27 cellular contexts compared by ENCODE assay signal in genomic region chr12:15114501-15114900, GRCh38.
"Had no signal": no experiment of that assay in that cellular context is flagged by ENCODE, and none has a peak within 500 bp of the region (broad histone marks: within the 10 kb centered on the region; RNA-seq: fewer than 3 reads in every experiment).

No MANE protein-coding gene starts in this region.

- H3K79me2 ChIP-seq: parathyroid adenoma had no signal

- DNase-seq: hypothalamus; islet precursor cell; left ventricle myocardium inferior; mesendoderm; naive B cell; natural killer cell; nephron progenitor cell; occipital lobe; psoas muscle; right lobe of liver; stimulated activated CD4-positive, alpha-beta T cell treated with anti-CD3 and anti-CD28 coated beads, Interleukin-1b, Interleukin-23, amount 100 ng/mL, for 48 hours; stimulated activated CD4-positive, alpha-beta T cell treated with anti-CD3 and anti-CD28 coated beads, Interleukin-2, amount 100 ng/mL, for 48 hours; stimulated activated CD4-positive, alpha-beta T cell treated with anti-CD3 and anti-CD28 coated beads, Interleukin-4, amount 100 ng/mL, for 4 hours; stimulated activated CD8-positive, alpha-beta memory T cell treated with anti-CD3 and anti-CD28 coated beads, Interleukin-4, amount 100 ng/mL, for 48 hours; stimulated activated naive CD4-positive, alpha-beta T cell treated with Interleukin-2 at 50 U/mL for 16 hours; stimulated activated naive CD8-positive, alpha-beta T cell treated with anti-CD3 and anti-CD28 coated beads, Interleukin-15, amount 100 ng/mL, for 72 hours; substantia nigra; upper lobe of left lung had no signal

- H3K36me3 ChIP-seq: left ventricle myocardium inferior, neural progenitor cell, neutrophil, right atrium auricular region, right lobe of liver, tibial nerve, upper lobe of left lung had no signal

- H3K9me3 Mint-ChIP-seq: mesothelial cell of epicardium; naive B cell; natural killer cell; nephron progenitor cell; stimulated activated memory B cell treated with anti-CD40 and anti-IgM and Interleukin-4, amounts not matched to agents 10 μg/mL and 1 μg/mL and 100 μg/mL, for 72 hours; stimulated activated naive CD8-positive, alpha-beta T cell treated with anti-CD3 and anti-CD28 coated beads, Interleukin-15, amount 100 ng/mL, for 72 hours had no signal

- H3K4me1 Mint-ChIP-seq: naive B cell; natural killer cell; nephron progenitor cell; stimulated activated memory B cell treated with anti-CD40 and anti-IgM and Interleukin-4, amounts not matched to agents 10 μg/mL and 1 μg/mL and 100 μg/mL, for 72 hours; stimulated activated naive CD8-positive, alpha-beta T cell treated with anti-CD3 and anti-CD28 coated beads, Interleukin-15, amount 100 ng/mL, for 72 hours had no signal

- H3K27ac Mint-ChIP-seq: mesothelial cell of epicardium; naive B cell; natural killer cell; nephron progenitor cell; neural progenitor cell; stimulated activated memory B cell treated with anti-CD40 and anti-IgM and Interleukin-4, amounts not matched to agents 10 μg/mL and 1 μg/mL and 100 μg/mL, for 72 hours; stimulated activated naive CD8-positive, alpha-beta T cell treated with anti-CD3 and anti-CD28 coated beads, Interleukin-15, amount 100 ng/mL, for 72 hours had no signal

- H3K4me2 ChIP-seq: neural progenitor cell, smooth muscle cell had no signal

- H3K9me3 ChIP-seq: left ventricle myocardium inferior, neutrophil, psoas muscle, right atrium auricular region, right lobe of liver, tibial nerve, upper lobe of left lung had no signal

- H2AFZ ChIP-seq: neural progenitor cell, parathyroid adenoma had no signal

- H3K27ac ChIP-seq: left ventricle myocardium inferior, neural progenitor cell, neutrophil, parathyroid adenoma, psoas muscle, right atrium auricular region, right lobe of liver, tibial nerve, upper lobe of left lung had no signal

- H3K27me3 ChIP-seq: neural progenitor cell, neutrophil, right atrium auricular region, right lobe of liver, tibial nerve, upper lobe of left lung had no signal

- H3K9ac ChIP-seq: neural progenitor cell, parathyroid adenoma had no signal

- ATAC-seq: natural killer cell; psoas muscle; right lobe of liver; stimulated activated memory B cell treated with anti-CD40 and anti-IgM and Interleukin-4, amounts not matched to agents 10 μg/mL and 1 μg/mL and 100 μg/mL, for 72 hours; stimulated activated naive CD8-positive, alpha-beta T cell treated with anti-CD3 and anti-CD28 coated beads, Interleukin-15, amount 100 ng/mL, for 72 hours had no signal

- H3K4me3 Mint-ChIP-seq: mesothelial cell of epicardium; naive B cell; natural killer cell; nephron progenitor cell; neural progenitor cell; stimulated activated memory B cell treated with anti-CD40 and anti-IgM and Interleukin-4, amounts not matched to agents 10 μg/mL and 1 μg/mL and 100 μg/mL, for 72 hours; stimulated activated naive CD8-positive, alpha-beta T cell treated with anti-CD3 and anti-CD28 coated beads, Interleukin-15, amount 100 ng/mL, for 72 hours had no signal

- H3K36me3 Mint-ChIP-seq: naive B cell; natural killer cell; neural progenitor cell; stimulated activated memory B cell treated with anti-CD40 and anti-IgM and Interleukin-4, amounts not matched to agents 10 μg/mL and 1 μg/mL and 100 μg/mL, for 72 hours had no signal

- H3K4me3 ChIP-seq: left ventricle myocardium inferior, lung, neural progenitor cell, psoas muscle, right atrium auricular region, right lobe of liver, smooth muscle cell, tibial nerve, upper lobe of left lung had no signal

- H3K4me1 ChIP-seq: left ventricle myocardium inferior, parathyroid adenoma, psoas muscle, right atrium auricular region, right lobe of liver, upper lobe of left lung had no signal
